In the genomic region with DNA sequence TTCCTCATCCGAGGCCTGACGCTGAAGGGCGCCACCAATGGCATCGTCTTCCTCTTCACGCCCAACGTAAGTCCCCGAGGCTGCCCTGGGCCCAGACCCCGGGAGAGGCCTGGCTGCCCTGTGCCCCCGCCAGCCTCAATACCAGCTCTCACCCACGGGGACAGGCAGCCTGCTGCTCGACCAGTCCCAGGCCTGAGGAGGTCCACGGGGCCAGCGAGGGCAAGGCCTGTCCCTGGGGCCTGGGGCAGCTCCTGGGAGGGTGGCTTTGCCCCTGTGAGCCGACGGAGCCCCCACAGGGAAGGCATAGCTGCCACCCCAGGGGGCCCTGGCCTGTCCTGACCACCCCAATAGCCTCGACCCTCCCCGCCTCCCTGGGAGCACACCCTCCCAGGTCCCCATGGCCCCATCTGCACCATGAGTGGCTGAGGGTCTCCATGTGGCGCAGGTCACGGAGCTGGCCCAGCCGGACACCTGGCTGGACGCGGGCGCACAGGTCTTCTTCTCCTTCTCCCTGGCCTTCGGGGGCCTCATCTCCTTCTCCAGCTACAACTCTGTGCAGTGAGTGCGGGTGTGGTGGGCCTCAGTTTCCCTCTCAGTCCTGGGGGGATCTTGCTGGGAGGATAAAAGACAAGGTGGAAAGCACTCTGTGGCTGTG, we compare ENCODE assay signal across 26 cellular contexts. TPM values are rescaled to one million over a fixed set of nuclear protein-coding genes. Genes with fewer than 3 reads are reported as not detected.
"Had no signal": no experiment of that assay in that cellular context is flagged by ENCODE, and none has a peak within 500 bp of the region (broad histone marks: within the 10 kb centered on the region; RNA-seq: fewer than 3 reads in every experiment).

No MANE protein-coding gene starts in this region.

- H3K36me3 ChIP-seq: adrenal gland, breast epithelium, MG63 had no signal

- ATAC-seq: activated CD8-positive, alpha-beta T cell treated with anti-CD3 and anti-CD28 coated beads, Interleukin-2, amount 10 ng/mL, durations not matched to agents 7 days and 5 days; Panc1 had no signal

- H3K4me3 ChIP-seq: adrenal gland, breast epithelium, MG63 had no signal

- H3K9me3 Mint-ChIP-seq: T-helper 1 cell treated with Interleukin-12 subunit alpha and Interleukin-12 subunit beta and Interleukin-4 antibody, amounts not matched to agents 30 μg/mL and 1 μg/mL, for 36 hours had no signal

- H3K27ac ChIP-seq: adrenal gland, breast epithelium had no signal

- H3K27ac Mint-ChIP-seq: activated CD8-positive, alpha-beta T cell treated with anti-CD3 and anti-CD28 coated beads, Interleukin-2, amount 10 ng/mL, durations not matched to agents 7 days and 5 days; activated naive CD8-positive, alpha-beta T cell treated with anti-CD3 and anti-CD28 coated beads, Interleukin-2, amount 10 ng/mL, durations not matched to agents 7 days and 5 days; T-helper 1 cell treated with Interleukin-12 subunit alpha and Interleukin-12 subunit beta and Interleukin-4 antibody, amounts not matched to agents 30 μg/mL and 1 μg/mL, for 36 hours had no signal

- H3K36me3 Mint-ChIP-seq: activated naive CD8-positive, alpha-beta T cell treated with anti-CD3 and anti-CD28 coated beads, Interleukin-2, amount 10 ng/mL, durations not matched to agents 7 days and 5 days had no signal

- H3K27me3 ChIP-seq: adrenal gland, MG63 had no signal

- H3K9me3 ChIP-seq: adrenal gland had no signal

- H3K4me3 Mint-ChIP-seq: activated CD8-positive, alpha-beta T cell treated with anti-CD3 and anti-CD28 coated beads, Interleukin-2, amount 10 ng/mL, durations not matched to agents 7 days and 5 days; activated naive CD8-positive, alpha-beta T cell treated with anti-CD3 and anti-CD28 coated beads, Interleukin-2, amount 10 ng/mL, durations not matched to agents 7 days and 5 days; T-helper 1 cell treated with Interleukin-12 subunit alpha and Interleukin-12 subunit beta and Interleukin-4 antibody, amounts not matched to agents 30 μg/mL and 1 μg/mL, for 36 hours had no signal

- H3K4me1 ChIP-seq: adrenal gland, breast epithelium had no signal

- DNase-seq: activated CD4-positive, alpha-beta T cell treated with anti-CD3 and anti-CD28 coated beads for 48 hours; activated CD4-positive, alpha-beta T cell treated with anti-CD3 and anti-CD28 coated beads, Interleukin-2, amount 50 U/mL, for 4 hours; activated CD4-positive, CD25-positive, alpha-beta regulatory T cell treated with anti-CD3 and anti-CD28 coated beads, Interleukin-2, amount 50 U/mL, for 72 hours; activated CD8-positive, alpha-beta memory T cell treated with anti-CD3 and anti-CD28 coated beads, Interleukin-2, amount 50 U/mL, for 48 hours; activated CD8-positive, alpha-beta T cell treated with anti-CD3 and anti-CD28 coated beads, Interleukin-2, amount 10 ng/mL, durations not matched to agents 7 days and 5 days; activated naive CD4-positive, alpha-beta T cell treated with anti-CD3 and anti-CD28 coated beads, Interleukin-2, amount 50 U/mL, for 16 hours; activated naive CD8-positive, alpha-beta T cell treated with anti-CD3 and anti-CD28 coated beads, Interleukin-2, amount 10 ng/mL, durations not matched to agents 7 days and 5 days; activated T-cell treated with anti-CD3 and anti-CD28 coated beads, Interleukin-2, amount 50 U/mL, for 1 hour; adrenal gland; anterior cingulate cortex; MG63; MV-4-11; NCI-H1092 treated with DMSO at 0.1 percent for 48 hours; NCI-H1417 treated with DMSO at 0.1 percent for 48 hours; NCI-H1694 treated with DMSO at 0.1 percent for 48 hours; NCI-H2029 treated with DMSO at 0.1 percent for 48 hours; NCI-H510A treated with DMSO at 0.1 percent for 48 hours; NCI-H69; NK-92 treated with Interleukin-12 subunit alpha and Interleukin-12 subunit beta, amount 100 ng/mL, for 24 hours; OCI-M1; RPMI8226; SHP77 treated with DMSO at 0.1 percent for 48 hours had no signal

RNA-seq across cellular contexts. Expression of a gene that starts 11.5 kb away (rescaled TPM):
- total RNA-seq: activated CD8-positive, alpha-beta T cell treated with anti-CD3 and anti-CD28 coated beads, Interleukin-2, amount 10 ng/mL, durations not matched to agents 7 days and 5 days; activated naive CD8-positive, alpha-beta T cell treated with anti-CD3 and anti-CD28 coated beads, Interleukin-2, amount 10 ng/mL, durations not matched to agents 7 days and 5 days; adrenal gland; breast epithelium; SK-MEL-5 had no signal
- polyA plus RNA-seq: adrenal gland had no signal

RNA-seq across cellular contexts. Expression of a gene that starts 12.2 kb away (rescaled TPM):
- total RNA-seq: activated CD8-positive, alpha-beta T cell treated with anti-CD3 and anti-CD28 coated beads, Interleukin-2, amount 10 ng/mL, durations not matched to agents 7 days and 5 days; activated naive CD8-positive, alpha-beta T cell treated with anti-CD3 and anti-CD28 coated beads, Interleukin-2, amount 10 ng/mL, durations not matched to agents 7 days and 5 days; adrenal gland; breast epithelium; SK-MEL-5 had no signal
- polyA plus RNA-seq: adrenal gland had no signal
